In genomic region chr18:48819781-48820482, GRCh38 we compare ENCODE assay signal across 10 cellular contexts.
DNase-seq lines count a peak whose midpoint lies in the region; ATAC-seq and TF ChIP-seq lines count a peak whose summit lies in the region.
"Had no signal": no experiment of that assay in that cellular context is flagged by ENCODE, and none has a peak within 500 bp of the region (broad histone marks: within the 10 kb centered on the region; RNA-seq: fewer than 3 reads in every experiment).

No MANE protein-coding gene starts in this region.

- H3K4ac ChIP-seq in H9 (ENCODE audit: low read depth, low read length) = no peak overlapping the region

- H3K27me3 Mint-ChIP-seq in H9 (ENCODE audit: low read depth) (no peaks in the 10 kb centered on the region; the same call in 1 of the 2 replicates), activated B cell treated with CpG ODN at 0.5 μM for 24 hours (no peaks in the 10 kb centered on the region)

- intact Hi-C loops in activated B cell treated with CpG ODN at 0.5 μM for 24 hours (cut with micrococcal nuclease) (loop anchor here (2.0 kb wide), 1 partner anchor 49 kb away; no protein-coding TSS in a partner anchor), cardiac septum (cut with DNase I) (no loop called here), esophagus squamous epithelium (cut with DNase I) (no loop called here)

- TF ChIP-seq CTCF in H9 (conservative IDR thresholded peaks at IDR 0.05) (no peak), activated B cell treated with CpG ODN at 0.5 μM for 24 hours (IDR thresholded peaks at IDR 0.05) (no peak), esophagus squamous epithelium (IDR thresholded peaks at IDR 0.05) (no peak)

- POLR2A ChIA-PET in activated B cell treated with CpG ODN at 0.5 μM for 24 hours (lab: Charles Lee) = interaction anchor here (1.2 to 2.8 kb wide), 2 partner anchors 13 to 18 kb away, joined by 5 to 19 read pairs; no protein-coding TSS in a partner anchor

- H4K8ac ChIP-seq in H9 (replicated peaks; ENCODE audit: insufficient read length, low read depth, low read length) = no peak overlapping the region

- H2BK15ac ChIP-seq in H9 (ENCODE audit: low read depth, low read length) = no peak overlapping the region

- H3K23me2 ChIP-seq in H9 (ENCODE audit: insufficient read length, low read depth, low read length, poor library complexity, severe bottlenecking) = no peaks in the 10 kb centered on the region

- CTCF ChIA-PET in activated B cell treated with CpG ODN at 0.5 μM for 24 hours (lab: Charles Lee) = interaction anchor here (0.7 to 1.4 kb wide), 3 partner anchors 19 to 148 kb away, joined by 3 to 4 read pairs (median 3); no protein-coding TSS in a partner anchor

- TF ChIP-seq POLR2A in esophagus squamous epithelium (IDR thresholded peaks at IDR 0.05) = no peak

- H3K36me3 Mint-ChIP-seq in H9 (ENCODE audit: insufficient read depth in 1 of 3, low read depth in 3 of 3) = peaks cover 0 to 9% (median 4%) of the 10 kb centered on the region in 3 experiments; a peak in 5 of 7 replicates
- H3K36me3 Mint-ChIP-seq in activated B cell treated with CpG ODN at 0.5 μM for 24 hours (ENCODE audit: low read depth) = no peaks in the 10 kb centered on the region

- H3K4me1 ChIP-seq in H9 (ENCODE audit: insufficient read depth, low read length) (no peaks in the 10 kb centered on the region), esophagus squamous epithelium (peaks cover 0 to 9% (median 0%) of the 10 kb centered on the region in 3 donors)

- no peak for ATAC-seq in activated B cell treated with CpG ODN at 0.5 μM for 24 hours (ENCODE audit: low read depth)
- no peak for ATAC-seq in HG03520 (IDR thresholded peaks at IDR 0.05; ENCODE audit: unreplicated experiment)

- no peak overlapping the region for H4K5ac ChIP-seq in H9 (ENCODE audit: insufficient read length, low read depth, low read length)

- no peak overlapping the region for H3K4me3 Mint-ChIP-seq in H9
- no peak overlapping the region for H3K4me3 Mint-ChIP-seq in activated B cell treated with CpG ODN at 0.5 μM for 24 hours
- H3K4me3 Mint-ChIP-seq: T-helper 1 cell treated with Interleukin-12 subunit alpha and Interleukin-12 subunit beta and Interleukin-4 antibody, amounts not matched to agents 30 μg/mL and 1 μg/mL, for 36 hours had no signal

- no peaks in the 10 kb centered on the region for H3K79me1 ChIP-seq in H9 (ENCODE audit: insufficient read depth, low read depth, low read length, poor library complexity, severe bottlenecking)

- no peak overlapping the region for H3K4me2 ChIP-seq in H9 (ENCODE audit: insufficient read depth, insufficient read length, low read length)

- H3K4me1 Mint-ChIP-seq in H9 = no peaks in the 10 kb centered on the region
- peaks cover 19% of the 10 kb centered on the region for H3K4me1 Mint-ChIP-seq in activated B cell treated with CpG ODN at 0.5 μM for 24 hours

- no peak overlapping the region for H2AFZ ChIP-seq in H9 (ENCODE audit: low read length)

- WGBS in H9 (ENCODE audit: extremely low coverage, insufficient read length, low lambda C conversion rate) = no CpG with 5 or more reads among the region's 11 CpGs
- 82 to 83% methylated on average over 10 to 11 of the region's 11 CpGs for WGBS in esophagus squamous epithelium, 2 donors

- H4K20me1 ChIP-seq in H9 (ENCODE audit: control insufficient read depth, insufficient read depth, insufficient read length) = no peaks in the 10 kb centered on the region

- H3K23ac ChIP-seq in H9 (ENCODE audit: insufficient read length, low read depth, low read length) = no peak overlapping the region

- H3K9ac ChIP-seq in H9 (ENCODE audit: extremely low read depth, insufficient read length, low read length) = no peak overlapping the region

- no peak overlapping the region for H2BK5ac ChIP-seq in H9 (ENCODE audit: insufficient read length, low read length)

- H3K9me3 ChIP-seq in H9 (ENCODE audit: control insufficient read depth, low read depth, low read length) (no peaks in the 10 kb centered on the region), esophagus squamous epithelium (no peaks in the 10 kb centered on the region)

- no peak overlapping the region for H3K56ac ChIP-seq in H9 (ENCODE audit: insufficient read length, low read depth, low read length)

- no peak overlapping the region; the same call in 1 of the 2 replicates for H3K14ac ChIP-seq in H9 (ENCODE audit: insufficient read depth, low read length)

- no peak overlapping the region for H3K4me3 ChIP-seq in esophagus squamous epithelium

- no peak overlapping the region for H2BK12ac ChIP-seq in H9 (ENCODE audit: insufficient read length, low read depth, low read length)

- H3T11ph ChIP-seq in H9 (ENCODE audit: low read length) = no peak overlapping the region

- H3K18ac ChIP-seq in H9 (ENCODE audit: insufficient read length, low read depth, low read length) = no peak overlapping the region

- H3K36me3 ChIP-seq in esophagus squamous epithelium = peaks cover 0 to 49% (median 0%) of the 10 kb centered on the region in 3 donors

- DNase-seq in H9 = peak; percentile 14
- DNase-seq in activated B cell treated with CpG ODN at 0.5 μM for 24 hours = peak; percentile 12
- peak; percentile 49 for DNase-seq in cardiac septum (ENCODE audit: low spot score)
- DNase-seq in stimulated activated CD8-positive, alpha-beta memory T cell treated with anti-CD3 and anti-CD28 coated beads, Interleukin-4, amount 100 ng/mL, for 48 hours = peak; percentile 14
- no peak for DNase-seq in esophagus squamous epithelium (lab: John Stamatoyannopoulos, UW)
- DNase-seq in NCI-H510A treated with DMSO at 0.1 percent for 48 hours (lab: John Stamatoyannopoulos, UW) = no peak
- DNase-seq: amniotic stem cell, NCI-H2227 treated with DMSO at 0.1 percent for 48 hours had no signal

- H3K27ac ChIP-seq in H9 (ENCODE audit: insufficient read length, low read depth, low read length) (no peak overlapping the region), esophagus squamous epithelium (no peak overlapping the region)

- H3K9me3 Mint-ChIP-seq in H9 (peaks cover 5 to 8% of the 10 kb centered on the region in 2 experiments; a peak in 3 of 5 replicates), activated B cell treated with CpG ODN at 0.5 μM for 24 hours (no peaks in the 10 kb centered on the region)
- H3K9me3 Mint-ChIP-seq: T-helper 1 cell treated with Interleukin-12 subunit alpha and Interleukin-12 subunit beta and Interleukin-4 antibody, amounts not matched to agents 30 μg/mL and 1 μg/mL, for 36 hours had no signal

- H3K27me3 ChIP-seq in H9 (ENCODE audit: insufficient read depth, low read length) = no peaks in the 10 kb centered on the region
- no peaks in the 10 kb centered on the region for H3K27me3 ChIP-seq in esophagus squamous epithelium

- H3K27ac Mint-ChIP-seq in H9 = no peak overlapping the region; a peak in 1 of 7 replicates
- no peak overlapping the region for H3K27ac Mint-ChIP-seq in activated B cell treated with CpG ODN at 0.5 μM for 24 hours

- no peak overlapping the region for H2AK5ac ChIP-seq in H9 (ENCODE audit: insufficient read length, low read length)

- no peaks in the 10 kb centered on the region for H3K79me2 ChIP-seq in H9 (ENCODE audit: insufficient read depth, low read length)

- H4K91ac ChIP-seq in H9 (ENCODE audit: insufficient read length, low read depth, low read length) = no peak overlapping the region

- H2BK20ac ChIP-seq in H9 (ENCODE audit: low read depth, low read length, poor library complexity, severe bottlenecking) = no peak overlapping the region

- no peak overlapping the region for H2BK120ac ChIP-seq in H9 (ENCODE audit: low read depth, low read length, poor library complexity, severe bottlenecking)

Comparison
In these comparisons a context has a peak if more than half of its experiments do, and no peak if none do; other contexts are left out.
1. DNase-seq: peak in H9 (single experiment), activated B cell treated with CpG ODN at 0.5 μM for 24 hours (single experiment), cardiac septum (single experiment) and stimulated activated CD8-positive, alpha-beta memory T cell treated with anti-CD3 and anti-CD28 coated beads, Interleukin-4, amount 100 ng/mL, for 48 hours (single experiment); none in esophagus squamous epithelium (single experiment) and NCI-H510A treated with DMSO at 0.1 percent for 48 hours (single experiment).